27 cellular contexts compared by ENCODE assay signal in the genomic region with DNA sequence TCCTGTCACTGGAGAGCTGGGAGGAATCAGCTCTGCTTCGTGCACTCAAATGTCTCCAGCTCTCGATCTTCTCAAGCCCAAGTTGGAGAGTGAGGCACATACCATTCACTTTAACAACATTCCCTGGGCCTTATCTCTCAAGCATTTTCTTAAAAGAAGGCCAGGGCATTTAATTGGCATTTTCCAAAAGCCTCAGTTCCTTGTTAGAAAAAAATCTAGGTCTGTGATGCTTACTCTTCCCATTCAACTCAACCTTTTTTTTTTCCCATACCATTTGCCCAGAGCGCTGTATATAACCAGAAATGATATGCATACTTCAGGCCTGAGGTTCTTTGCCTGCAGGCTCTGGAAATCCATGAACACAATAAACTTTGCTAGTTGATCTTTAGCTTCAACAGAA. TPM values are rescaled to one million over a fixed set of nuclear protein-coding genes. Genes with fewer than 3 reads are reported as not detected.
"Had no signal": no experiment of that assay in that cellular context is flagged by ENCODE, and none has a peak within 500 bp of the region (broad histone marks: within the 10 kb centered on the region; RNA-seq: fewer than 3 reads in every experiment).

No MANE protein-coding gene starts in this region.

- H3K27ac ChIP-seq: left ventricle myocardium inferior, pancreas, prostate gland, skin epidermis, spleen, tibial nerve, upper lobe of left lung, vagina had no signal

- H3K9me3 ChIP-seq: left ventricle myocardium inferior, mucosa of descending colon, pancreas, prostate gland, spleen, tibial nerve, upper lobe of left lung, vagina had no signal

- H3K27me3 ChIP-seq: pancreas, spleen, tibial nerve, upper lobe of left lung, vagina had no signal

- FAIRE-seq: islet of Langerhans, pancreas had no signal

- H3K4me3 ChIP-seq: left ventricle myocardium inferior, lung, mucosa of descending colon, pancreas, prostate gland, skin epidermis, spleen, tibial nerve, upper lobe of left lung, vagina had no signal

- ATAC-seq: mucosa of descending colon; naive thymus-derived CD8-positive, alpha-beta T cell; pancreas; right cardiac atrium; sciatic nerve; stimulated activated memory B cell treated with anti-CD40 and anti-IgM and Interleukin-4, amounts not matched to agents 10 μg/mL and 1 μg/mL and 100 μg/mL, for 72 hours; stimulated activated naive CD8-positive, alpha-beta T cell treated with anti-CD3 and anti-CD28 coated beads, Interleukin-15, amount 100 ng/mL, for 72 hours had no signal

- H3K36me3 ChIP-seq: left ventricle myocardium inferior, pancreas, prostate gland, tibial nerve, upper lobe of left lung, vagina had no signal

- H3K4me1 ChIP-seq: pancreas, prostate gland, tibial nerve, vagina had no signal

- DNase-seq: hypothalamus; immature natural killer cell; left ventricle myocardium inferior; midbrain; mucosa of descending colon; naive thymus-derived CD8-positive, alpha-beta T cell; occipital lobe; pancreas; posterior cingulate gyrus; retina; right cardiac atrium; spleen; stimulated activated CD4-positive, alpha-beta T cell treated with anti-CD3 and anti-CD28 coated beads, Interleukin-4, amount 100 ng/mL, for 4 hours; stimulated activated CD8-positive, alpha-beta memory T cell treated with anti-CD3 and anti-CD28 coated beads, Interleukin-4, amount 100 ng/mL, for 48 hours; stimulated activated naive CD4-positive, alpha-beta T cell treated with Interleukin-2 at 50 U/mL for 16 hours; stimulated activated naive CD8-positive, alpha-beta T cell treated with anti-CD3 and anti-CD28 coated beads, Interleukin-15, amount 100 ng/mL, for 72 hours; substantia nigra had no signal

RNA-seq across cellular contexts. Expression of gene QPCT, which starts 10.1 kb away (rescaled TPM):
- total RNA-seq: neural crest cell had no signal
